ENCODE assay signal across 1 cellular context in the genomic region with DNA sequence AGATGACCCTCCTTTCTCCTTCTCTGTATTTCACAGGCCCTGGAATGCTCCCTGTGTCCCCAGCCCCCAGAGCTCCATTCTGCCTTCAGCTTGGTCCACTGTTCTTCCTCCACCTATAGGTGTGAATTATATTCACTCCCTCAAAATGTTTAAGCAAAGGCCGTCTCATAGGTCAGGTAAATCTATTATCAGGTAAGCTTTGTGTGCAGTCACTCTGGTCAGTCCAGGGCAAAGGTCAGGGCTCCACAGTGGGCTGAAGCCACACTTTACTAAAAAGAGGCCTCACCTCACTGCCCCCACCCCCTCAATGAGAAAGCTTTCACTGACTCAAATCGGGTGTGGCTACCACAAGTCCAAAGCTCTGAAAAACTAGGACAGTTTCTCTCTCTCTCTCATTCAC.
TF ChIP-seq lines count a peak whose summit lies in the region.

No MANE protein-coding gene starts in this region.

TF ChIP-seq in H1, 55 proteins besides CTCF, POLR2A, EP300 and RAD21 (continued from another document):
- TF ChIP-seq, protein P1, sequence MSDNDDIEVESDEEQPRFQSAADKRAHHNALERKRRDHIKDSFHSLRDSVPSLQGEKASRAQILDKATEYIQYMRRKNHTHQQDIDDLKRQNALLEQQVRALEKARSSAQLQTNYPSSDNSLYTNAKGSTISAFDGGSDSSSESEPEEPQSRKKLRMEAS (IDR thresholded peaks at IDR 0.05), result no peak
- TF ChIP-seq SIN3A (conservative IDR thresholded peaks at IDR 0.05 in 1 of 2, IDR thresholded peaks at IDR 0.05 in 1 of 2; ENCODE audit: low read depth in 1 of 2, low read length in 2 of 2) (no peak), CREB1 (IDR thresholded peaks at IDR 0.05) (no peak), HDAC2 (IDR thresholded peaks at IDR 0.05; ENCODE audit: borderline replicate concordance in 1 of 2, low read depth in 2 of 2, low read length in 2 of 2) (no peak), CBX5 (IDR thresholded peaks at IDR 0.05; ENCODE audit: low read depth, low read length) (no peak), KDM4A (IDR thresholded peaks at IDR 0.05; ENCODE audit: low read depth, low read length, severe bottlenecking) (no peak)
- TF ChIP-seq, protein P2, sequence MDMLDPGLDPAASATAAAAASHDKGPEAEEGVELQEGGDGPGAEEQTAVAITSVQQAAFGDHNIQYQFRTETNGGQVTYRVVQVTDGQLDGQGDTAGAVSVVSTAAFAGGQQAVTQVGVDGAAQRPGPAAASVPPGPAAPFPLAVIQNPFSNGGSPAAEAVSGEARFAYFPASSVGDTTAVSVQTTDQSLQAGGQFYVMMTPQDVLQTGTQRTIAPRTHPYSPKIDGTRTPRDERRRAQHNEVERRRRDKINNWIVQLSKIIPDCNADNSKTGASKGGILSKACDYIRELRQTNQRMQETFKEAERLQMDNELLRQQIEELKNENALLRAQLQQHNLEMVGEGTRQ (IDR thresholded peaks at IDR 0.05; ENCODE audit: low read length), result no peak
